8 cellular contexts compared by ENCODE assay signal in the genomic region with DNA sequence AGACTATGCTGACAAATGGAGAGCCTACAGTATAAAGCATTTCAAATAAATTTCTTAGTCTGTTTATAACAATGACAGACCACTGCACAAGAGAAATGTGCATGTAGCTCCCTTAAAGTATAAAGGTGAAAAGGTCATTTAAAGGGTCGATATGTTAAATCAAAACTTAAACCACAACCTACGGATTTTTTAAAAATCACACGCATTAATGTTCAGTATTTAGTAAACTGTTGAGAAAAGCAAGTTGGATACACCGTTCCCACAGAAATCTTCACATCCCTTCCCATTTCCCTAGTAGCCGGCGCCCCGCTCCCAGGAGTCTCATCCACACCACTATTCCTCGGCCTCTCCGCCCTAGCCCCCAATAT. TPM values are rescaled to one million over a fixed set of nuclear protein-coding genes. Genes with fewer than 3 reads are reported as not detected.
DNase-seq lines count a peak whose midpoint lies in the region; ATAC-seq and TF ChIP-seq lines count a peak whose summit lies in the region.

No MANE protein-coding gene starts in this region.

- ATAC-seq in foreskin keratinocyte (peak; percentile 3), GM18907 (IDR thresholded peaks at IDR 0.05; ENCODE audit: unreplicated experiment) (no peak), GM19324 (IDR thresholded peaks at IDR 0.05; ENCODE audit: low FRiP score, unreplicated experiment) (no peak), GM21529 (IDR thresholded peaks at IDR 0.05; ENCODE audit: unreplicated experiment) (no peak)

- intact Hi-C loops in prostate gland (cut with DNase I): loop anchor here (2.0 to 10.0 kb wide), 3 partner anchors 49 to 237 kb away; partner anchors contain the start of genes KLHL28 and PRPF39

- DNase-seq in foreskin keratinocyte (peak in 1 of 2 donors; percentile 38), prostate gland (ENCODE audit: low spot score) (no peak)
- DNase-seq in activated CD4-positive, CD25-positive, alpha-beta regulatory T cell (lab: John Stamatoyannopoulos, UW): no peak

- H3K27ac ChIP-seq in SU-DHL-6 (ENCODE audit: low read depth, low read length) (peak overlapping the region; percentile 56), foreskin keratinocyte (peak overlapping the region; percentile 65), prostate gland (peak overlapping the region; percentile 79 to 81)

- H3K9me2 ChIP-seq in SU-DHL-6 (replicated peaks; ENCODE audit: insufficient read depth, low read length): no peaks in the 10 kb centered on the region

- peak overlapping the region; percentile 71 for H3K9ac ChIP-seq in SU-DHL-6 (ENCODE audit: low read length)

- H4K20me1 ChIP-seq in SU-DHL-6 (ENCODE audit: low read depth, low read length): 0 out of 2 replicates have a peak, but pooled peaks cover 4% of the 10 kb centered on the region

- peak overlapping the region; percentile 70 for H2AFZ ChIP-seq in SU-DHL-6 (ENCODE audit: low read depth, low read length, severe bottlenecking)

- TF ChIP-seq POLR2A in prostate gland (IDR thresholded peaks at IDR 0.05): no peak

- H3K27me3 ChIP-seq in SU-DHL-6 (ENCODE audit: low read length): no peaks in the 10 kb centered on the region
- H3K27me3 ChIP-seq in foreskin keratinocyte: no peaks in the 10 kb centered on the region
- H3K27me3 ChIP-seq in prostate gland (replicated peaks; ENCODE audit: insufficient read depth): no peaks in the 10 kb centered on the region

- H3K4me2 ChIP-seq in SU-DHL-6 (ENCODE audit: low read depth, low read length, poor library complexity, severe bottlenecking): peak overlapping the region; percentile 72

- H3K4me3 ChIP-seq in GM08714 (ENCODE audit: low read length): peak overlapping the region; percentile 96
- H3K4me3 ChIP-seq in SU-DHL-6 (ENCODE audit: insufficient read depth, low read length, poor library complexity, severe bottlenecking): peak overlapping the region; percentile 77
- peak overlapping the region; percentile 49 to 55 for H3K4me3 ChIP-seq in prostate gland

- peaks cover 53% of the 10 kb centered on the region for H3K79me2 ChIP-seq in SU-DHL-6 (ENCODE audit: insufficient read depth, low read length)

- under 1% methylated on average over 9 of the region's 9 CpGs for WGBS in prostate gland

- peaks cover 19% of the 10 kb centered on the region for H3F3A ChIP-seq in SU-DHL-6 (ENCODE audit: insufficient read depth)

- H3K36me3 ChIP-seq in SU-DHL-6 (ENCODE audit: low read length): peaks cover 10% of the 10 kb centered on the region; the same call in 1 of the 2 replicates
- no peaks in the 10 kb centered on the region for H3K36me3 ChIP-seq in prostate gland

- H3K4me1 ChIP-seq in foreskin keratinocyte (peaks cover 9% of the 10 kb centered on the region), prostate gland (replicated peaks) (no peaks in the 10 kb centered on the region)

- H3K9me3 ChIP-seq in SU-DHL-6 (ENCODE audit: insufficient read depth, low read length) (no peaks in the 10 kb centered on the region), prostate gland (no peaks in the 10 kb centered on the region)

- TF ChIP-seq CTCF in SU-DHL-6 (IDR thresholded peaks at IDR 0.05; ENCODE audit: insufficient read depth, low read length, poor library complexity, severe bottlenecking): no peak
- TF ChIP-seq CTCF in foreskin keratinocyte (conservative IDR thresholded peaks at IDR 0.05): no peak
- TF ChIP-seq CTCF in prostate gland (IDR thresholded peaks at IDR 0.05): no peak

RNA-seq across cellular contexts. Expression of gene FKBP3, which starts 0.6 kb away (rescaled TPM):
- total RNA-seq in foreskin keratinocyte (60.3 and 69.0 TPM in 2 replicates), prostate gland (10 to 100 TPM; 40.4 to 46.7 TPM)
- polyA plus RNA-seq in foreskin keratinocyte: 90.3 and 102 TPM in 2 replicates

RNA-seq across cellular contexts. Expression of gene FANCM, which starts 2.1 kb away (rescaled TPM):
- total RNA-seq in foreskin keratinocyte: 7.6 and 9.4 TPM in 2 replicates
- 3.3 and 5.7 TPM in 2 replicates for polyA plus RNA-seq in foreskin keratinocyte
- total RNA-seq in prostate gland: 10 to 100 TPM; 11.9 to 13.5 TPM

RNA-seq across cellular contexts. Expression of gene PRPF39, which starts 49.8 kb away (rescaled TPM):
- total RNA-seq in foreskin keratinocyte: 19.7 and 20.7 TPM in 2 replicates
- polyA plus RNA-seq in foreskin keratinocyte: 7.5 and 9.3 TPM in 2 replicates
- total RNA-seq in prostate gland: 10 to 100 TPM; 30.3 to 47.1 TPM
